Comparison of ENCODE assay signal across 25 cellular contexts in the genomic region with DNA sequence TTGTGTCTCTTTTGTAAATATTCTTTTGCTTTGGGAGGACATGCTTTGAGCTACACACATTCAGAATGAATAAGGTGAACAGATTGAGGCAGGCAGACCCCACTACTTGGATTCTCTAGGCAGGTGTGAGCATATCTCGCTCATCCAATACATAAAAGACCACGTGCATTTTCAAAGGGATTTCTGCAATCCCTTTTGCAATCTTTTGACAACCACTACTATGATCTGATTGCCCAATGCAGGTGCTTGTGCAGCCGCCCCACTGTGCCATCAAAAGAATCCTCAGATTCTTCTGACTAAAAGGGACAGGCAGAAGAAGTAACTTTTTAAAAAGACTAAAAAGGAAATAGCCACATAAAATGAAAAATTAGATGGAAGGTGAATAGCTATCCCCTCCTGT.
"Had no signal": no experiment of that assay in that cellular context is flagged by ENCODE, and none has a peak within 500 bp of the region (broad histone marks: within the 10 kb centered on the region; RNA-seq: fewer than 3 reads in every experiment).

No MANE protein-coding gene starts in this region.

- H3K9ac ChIP-seq: parathyroid adenoma had no signal

- H3K4me1 Mint-ChIP-seq: activated CD4-positive, alpha-beta memory T cell treated with anti-CD3 and anti-CD28 coated beads, Interleukin-2, amount 10 ng/mL, durations not matched to agents 7 days and 5 days; activated CD4-positive, alpha-beta T cell treated with anti-CD3 and anti-CD28 coated beads, Interleukin-2, amount 10 ng/mL, durations not matched to agents 7 days and 5 days; activated T-helper 17 cell treated with anti-CD3 and anti-CD28 coated beads, Interleukin-2, amount 50 U/mL, for 72 hours; central memory CD8-positive, alpha-beta T cell; T-helper 17 cell had no signal

- H3K4me3 ChIP-seq: psoas muscle, smooth muscle cell, tibial nerve had no signal

- H3K27me3 ChIP-seq: tibial nerve had no signal

- H3K9me3 Mint-ChIP-seq: activated CD4-positive, alpha-beta memory T cell treated with anti-CD3 and anti-CD28 coated beads, Interleukin-2, amount 10 ng/mL, durations not matched to agents 7 days and 5 days; activated T-helper 17 cell treated with anti-CD3 and anti-CD28 coated beads, Interleukin-2, amount 50 U/mL, for 72 hours had no signal

- H3K27ac Mint-ChIP-seq: activated CD4-positive, alpha-beta memory T cell treated with anti-CD3 and anti-CD28 coated beads, Interleukin-2, amount 10 ng/mL, durations not matched to agents 7 days and 5 days; activated CD4-positive, alpha-beta T cell treated with anti-CD3 and anti-CD28 coated beads, Interleukin-2, amount 10 ng/mL, durations not matched to agents 7 days and 5 days; activated T-helper 17 cell treated with anti-CD3 and anti-CD28 coated beads, Interleukin-2, amount 50 U/mL, for 72 hours; naive thymus-derived CD8-positive, alpha-beta T cell; T-helper 17 cell had no signal

- ATAC-seq: activated T-cell treated with anti-CD3 and anti-CD28 coated beads, Interleukin-2, amount 50 U/mL, for 4 hours; activated T-helper 17 cell treated with anti-CD3 and anti-CD28 coated beads, Interleukin-2, amount 50 U/mL, for 72 hours; left ventricle myocardium superior; naive thymus-derived CD8-positive, alpha-beta T cell; psoas muscle; T-helper 17 cell had no signal

- H3K4me3 Mint-ChIP-seq: activated CD4-positive, alpha-beta memory T cell treated with anti-CD3 and anti-CD28 coated beads, Interleukin-2, amount 10 ng/mL, durations not matched to agents 7 days and 5 days; activated CD4-positive, alpha-beta T cell treated with anti-CD3 and anti-CD28 coated beads, Interleukin-2, amount 10 ng/mL, durations not matched to agents 7 days and 5 days; activated T-cell treated with anti-CD3 and anti-CD28 coated beads, Interleukin-2, amount 50 U/mL, for 4 hours; activated T-helper 17 cell treated with anti-CD3 and anti-CD28 coated beads, Interleukin-2, amount 50 U/mL, for 72 hours; central memory CD8-positive, alpha-beta T cell; naive thymus-derived CD8-positive, alpha-beta T cell; neural crest cell; T-helper 17 cell had no signal

- H3K27ac ChIP-seq: parathyroid adenoma, psoas muscle, tibial nerve, WERI-Rb-1 had no signal

- H3K9me3 ChIP-seq: psoas muscle, tibial nerve had no signal

- H3K36me3 ChIP-seq: tibial nerve, WERI-Rb-1 had no signal

- H3K27me3 Mint-ChIP-seq: activated CD4-positive, alpha-beta memory T cell treated with anti-CD3 and anti-CD28 coated beads, Interleukin-2, amount 10 ng/mL, durations not matched to agents 7 days and 5 days; activated CD4-positive, alpha-beta T cell treated with anti-CD3 and anti-CD28 coated beads, Interleukin-2, amount 10 ng/mL, durations not matched to agents 7 days and 5 days; activated T-helper 17 cell treated with anti-CD3 and anti-CD28 coated beads, Interleukin-2, amount 50 U/mL, for 72 hours; central memory CD8-positive, alpha-beta T cell; T-helper 17 cell had no signal

- H2AFZ ChIP-seq: parathyroid adenoma had no signal

- H3K4me1 ChIP-seq: parathyroid adenoma, psoas muscle had no signal

- H3K79me2 ChIP-seq: parathyroid adenoma had no signal

- DNase-seq: activated CD4-positive, alpha-beta memory T cell treated with anti-CD3 and anti-CD28 coated beads, Interleukin-2, amount 10 ng/mL, durations not matched to agents 7 days and 5 days; activated CD4-positive, alpha-beta T cell treated with anti-CD3 and anti-CD28 coated beads for 1 hour; activated CD4-positive, alpha-beta T cell treated with anti-CD3 and anti-CD28 coated beads, Interleukin-2, amount 10 ng/mL, durations not matched to agents 7 days and 5 days; activated gamma-delta T cell treated with Interleukin-2 at 50 U/mL for 16 hours; activated naive CD4-positive, alpha-beta T cell treated with anti-CD3 and anti-CD28 coated beads, Interleukin-2, amount 50 U/mL, for 16 hours; activated T-cell treated with anti-CD3 and anti-CD28 coated beads, Interleukin-2, amount 50 U/mL, for 4 hours; amniotic stem cell; effector CD8-positive, alpha-beta T cell; islet precursor cell; left ventricle myocardium superior; midbrain; naive thymus-derived CD8-positive, alpha-beta T cell; occipital lobe; psoas muscle; stimulated activated CD4-positive, alpha-beta T cell treated with anti-CD3 and anti-CD28 coated beads, Interleukin-2, amount 100 ng/mL, for 24 hours; stimulated activated naive CD4-positive, alpha-beta T cell treated with Interleukin-2 at 50 U/mL for 16 hours; T-helper 17 cell; T1000; WERI-Rb-1 had no signal

- H3K4me2 ChIP-seq: smooth muscle cell had no signal
